ENCODE assay signal across 1 cellular context in the genomic region with DNA sequence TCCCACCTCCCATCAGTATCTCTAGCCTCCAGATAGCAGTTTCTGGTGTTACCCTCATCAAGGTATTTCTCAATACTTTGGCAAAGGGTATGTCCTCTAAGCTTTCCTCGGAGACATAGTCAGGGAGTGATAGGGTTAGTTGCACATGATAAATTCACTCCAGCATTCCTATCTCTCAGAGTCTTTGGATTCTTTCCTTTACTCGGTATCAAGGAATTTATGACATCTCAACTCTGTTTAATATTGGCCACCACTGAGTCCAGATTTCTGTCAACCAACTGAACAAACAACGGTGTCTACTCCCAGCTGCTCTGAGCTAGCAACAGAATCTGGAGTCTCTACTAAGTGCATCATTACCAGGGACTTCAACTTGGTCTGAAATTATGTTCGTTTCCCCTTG.
TF ChIP-seq lines count a peak whose summit lies in the region.

No MANE protein-coding gene starts in this region.

TF ChIP-seq in IMR-90, 13 proteins besides CTCF, POLR2A, EP300 and RAD21 (continued from another document):
- TF ChIP-seq USF2 (IDR thresholded peaks at IDR 0.05; ENCODE audit: low read depth, low read length) = no peak
- no peak for TF ChIP-seq BHLHE40 (IDR thresholded peaks at IDR 0.05; ENCODE audit: low read depth, low read length)
- no peak for TF ChIP-seq MXI1 (IDR thresholded peaks at IDR 0.05; ENCODE audit: borderline replicate concordance, low read depth, low read length)
- TF ChIP-seq, protein P1, sequence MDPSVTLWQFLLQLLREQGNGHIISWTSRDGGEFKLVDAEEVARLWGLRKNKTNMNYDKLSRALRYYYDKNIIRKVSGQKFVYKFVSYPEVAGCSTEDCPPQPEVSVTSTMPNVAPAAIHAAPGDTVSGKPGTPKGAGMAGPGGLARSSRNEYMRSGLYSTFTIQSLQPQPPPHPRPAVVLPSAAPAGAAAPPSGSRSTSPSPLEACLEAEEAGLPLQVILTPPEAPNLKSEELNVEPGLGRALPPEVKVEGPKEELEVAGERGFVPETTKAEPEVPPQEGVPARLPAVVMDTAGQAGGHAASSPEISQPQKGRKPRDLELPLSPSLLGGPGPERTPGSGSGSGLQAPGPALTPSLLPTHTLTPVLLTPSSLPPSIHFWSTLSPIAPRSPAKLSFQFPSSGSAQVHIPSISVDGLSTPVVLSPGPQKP (IDR thresholded peaks at IDR 0.05; ENCODE audit: borderline replicate concordance, low read depth, low read length) = no peak
- no peak for TF ChIP-seq RCOR1 (IDR thresholded peaks at IDR 0.05; ENCODE audit: insufficient replicate concordance, low read length)
- TF ChIP-seq NFE2L2 (IDR thresholded peaks at IDR 0.05; ENCODE audit: low read depth, low read length) = no peak
- TF ChIP-seq RFX5 (IDR thresholded peaks at IDR 0.05; ENCODE audit: low read depth, low read length) = no peak
- TF ChIP-seq MAFK (IDR thresholded peaks at IDR 0.05; ENCODE audit: low read depth, low read length) = no peak
- TF ChIP-seq FOS (IDR thresholded peaks at IDR 0.05; ENCODE audit: low read depth, low read length) = no peak
